Comparison of ENCODE assay signal across 31 cellular contexts in the genomic region with DNA sequence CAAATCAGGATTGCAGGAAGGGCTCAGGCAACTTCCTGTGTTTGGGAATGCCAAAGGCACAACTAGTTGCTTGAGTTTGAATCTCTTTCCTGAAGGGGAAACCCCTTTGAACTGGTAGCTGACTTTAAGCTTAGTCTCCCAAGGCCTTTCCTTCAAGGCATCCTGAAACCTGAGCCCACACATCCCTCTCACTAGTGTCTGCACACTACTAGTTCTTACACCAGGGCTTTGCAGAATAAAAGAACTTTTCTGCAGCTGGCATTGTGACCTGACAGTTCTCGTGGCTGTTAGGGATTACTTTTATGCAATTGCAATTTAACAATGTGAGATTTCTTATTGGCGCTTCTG.
DNase-seq lines count a peak whose midpoint lies in the region; ATAC-seq and TF ChIP-seq lines count a peak whose summit lies in the region.
"Had no signal": no experiment of that assay in that cellular context is flagged by ENCODE, and none has a peak within 500 bp of the region (broad histone marks: within the 10 kb centered on the region; RNA-seq: fewer than 3 reads in every experiment).

No MANE protein-coding gene starts in this region.

- H3K27me3 Mint-ChIP-seq in activated naive CD4-positive, alpha-beta T cell treated with anti-CD3 and anti-CD28 coated beads, Interleukin-2, amount 50 U/mL, for 24 hours = no peaks in the 10 kb centered on the region
- no peaks in the 10 kb centered on the region for H3K27me3 Mint-ChIP-seq in activated naive CD4-positive, alpha-beta T cell treated with anti-CD3 and anti-CD28 coated beads, Interleukin-2, amount 10 ng/mL, durations not matched to agents 7 days and 5 days
- H3K27me3 Mint-ChIP-seq in type B pancreatic cell = no peaks in the 10 kb centered on the region
- H3K27me3 Mint-ChIP-seq: activated CD4-positive, alpha-beta T cell treated with anti-CD3 and anti-CD28 coated beads, Interleukin-2, amount 10 ng/mL, durations not matched to agents 24 days and 14 days had no signal

- peaks cover 13% of the 10 kb centered on the region for H3K36me3 ChIP-seq in RWPE2 (ENCODE audit: low read depth)

- ATAC-seq in RWPE2 (ENCODE audit: low read depth) = peak; percentile 27; the same call in 1 of the 3 replicates
- ATAC-seq: A549; CD8-positive, alpha-beta T cell; left lung; right cardiac atrium had no signal

- no peaks in the 10 kb centered on the region for H3K27me3 ChIP-seq in RWPE2 (ENCODE audit: insufficient read depth, poor library complexity, severe bottlenecking)
- H3K27me3 ChIP-seq: ascending aorta, dorsolateral prefrontal cortex, left lung, transverse colon had no signal

- no peak overlapping the region for H3K4me3 Mint-ChIP-seq in activated naive CD4-positive, alpha-beta T cell treated with anti-CD3 and anti-CD28 coated beads, Interleukin-2, amount 50 U/mL, for 24 hours
- no peak overlapping the region for H3K4me3 Mint-ChIP-seq in activated naive CD4-positive, alpha-beta T cell treated with anti-CD3 and anti-CD28 coated beads, Interleukin-2, amount 10 ng/mL, durations not matched to agents 7 days and 5 days
- H3K4me3 Mint-ChIP-seq in type B pancreatic cell = peak overlapping the region; percentile 19
- H3K4me3 Mint-ChIP-seq: activated CD4-positive, alpha-beta T cell treated with anti-CD3 and anti-CD28 coated beads, Interleukin-2, amount 10 ng/mL, durations not matched to agents 24 days and 14 days; CD8-positive, alpha-beta T cell had no signal

- H3K27ac Mint-ChIP-seq in activated naive CD4-positive, alpha-beta T cell treated with anti-CD3 and anti-CD28 coated beads, Interleukin-2, amount 50 U/mL, for 24 hours = peak overlapping the region; percentile 70
- H3K27ac Mint-ChIP-seq in activated naive CD4-positive, alpha-beta T cell treated with anti-CD3 and anti-CD28 coated beads, Interleukin-2, amount 10 ng/mL, durations not matched to agents 7 days and 5 days = no peak overlapping the region
- H3K27ac Mint-ChIP-seq in type B pancreatic cell = no peak overlapping the region
- H3K27ac Mint-ChIP-seq: activated CD4-positive, alpha-beta T cell treated with anti-CD3 and anti-CD28 coated beads, Interleukin-2, amount 10 ng/mL, durations not matched to agents 24 days and 14 days; activated naive CD4-positive, alpha-beta T cell treated with anti-CD3 and anti-CD28 coated beads, Interleukin-2, amount 50 U/mL, for 72 hours; CD8-positive, alpha-beta T cell had no signal

- peaks cover 8% of the 10 kb centered on the region for H3K9me3 ChIP-seq in RWPE2 (ENCODE audit: severe bottlenecking)

- no peak for TF ChIP-seq CTCF in RWPE2 (IDR thresholded peaks at IDR 0.05; ENCODE audit: poor library complexity, severe bottlenecking)
- TF ChIP-seq CTCF in foreskin fibroblast (IDR thresholded peaks at IDR 0.05; ENCODE audit: low read depth, low read length) = no peak
- no peak for TF ChIP-seq CTCF in type B pancreatic cell (conservative IDR thresholded peaks at IDR 0.05)

- peaks cover 10% of the 10 kb centered on the region for H3K9me3 Mint-ChIP-seq in activated naive CD4-positive, alpha-beta T cell treated with anti-CD3 and anti-CD28 coated beads, Interleukin-2, amount 50 U/mL, for 24 hours
- H3K9me3 Mint-ChIP-seq in activated naive CD4-positive, alpha-beta T cell treated with anti-CD3 and anti-CD28 coated beads, Interleukin-2, amount 10 ng/mL, durations not matched to agents 7 days and 5 days = peaks cover 22% of the 10 kb centered on the region
- peaks cover 7% of the 10 kb centered on the region for H3K9me3 Mint-ChIP-seq in type B pancreatic cell

- H3K4me1 Mint-ChIP-seq in activated naive CD4-positive, alpha-beta T cell treated with anti-CD3 and anti-CD28 coated beads, Interleukin-2, amount 50 U/mL, for 24 hours = peaks cover 12% of the 10 kb centered on the region
- H3K4me1 Mint-ChIP-seq in activated naive CD4-positive, alpha-beta T cell treated with anti-CD3 and anti-CD28 coated beads, Interleukin-2, amount 10 ng/mL, durations not matched to agents 7 days and 5 days = no peaks in the 10 kb centered on the region
- H3K4me1 Mint-ChIP-seq in type B pancreatic cell (ENCODE audit: unreplicated experiment) = peaks cover 25% of the 10 kb centered on the region

- no peaks in the 10 kb centered on the region for H3K4me1 ChIP-seq in RWPE2 (ENCODE audit: insufficient read depth, poor library complexity, severe bottlenecking)
- H3K4me1 ChIP-seq: A549, ascending aorta, left lung, transverse colon had no signal

- peaks cover 45% of the 10 kb centered on the region for H3K36me3 Mint-ChIP-seq in activated naive CD4-positive, alpha-beta T cell treated with anti-CD3 and anti-CD28 coated beads, Interleukin-2, amount 50 U/mL, for 24 hours
- peaks cover 28% of the 10 kb centered on the region for H3K36me3 Mint-ChIP-seq in activated naive CD4-positive, alpha-beta T cell treated with anti-CD3 and anti-CD28 coated beads, Interleukin-2, amount 10 ng/mL, durations not matched to agents 7 days and 5 days
- peaks cover 32% of the 10 kb centered on the region for H3K36me3 Mint-ChIP-seq in type B pancreatic cell

- H3K4me3 ChIP-seq in RWPE2 (ENCODE audit: severe bottlenecking) (no peak overlapping the region), foreskin fibroblast (ENCODE audit: low read depth in 1 of 2, low read length in 2 of 2) (no peak overlapping the region)
- H3K4me3 ChIP-seq: A549, ascending aorta, dorsolateral prefrontal cortex, left lung, PC-9, transverse colon had no signal

- CTCF ChIA-PET in activated naive CD4-positive, alpha-beta T cell treated with anti-CD3 and anti-CD28 coated beads, Interleukin-2, amount 10 ng/mL, durations not matched to agents 7 days and 5 days (lab: Charles Lee) = no interaction called here

- no peak for DNase-seq in activated naive CD4-positive, alpha-beta T cell treated with anti-CD3 and anti-CD28 coated beads, Interleukin-2, amount 10 ng/mL, durations not matched to agents 7 days and 5 days
- DNase-seq in RWPE2 (ENCODE audit: low spot score) = no peak
- peak; percentile 14 to 37 for DNase-seq in foreskin fibroblast
- no peak for DNase-seq in type B pancreatic cell (ENCODE audit: extremely low spot score, unreplicated experiment)
- DNase-seq in germinal center (ENCODE audit: low spot score) = no peak
- no peak for DNase-seq in NCI-H2171 treated with DMSO at 0.1 percent for 48 hours (lab: John Stamatoyannopoulos, UW)
- DNase-seq in NCI-H146 (lab: John Stamatoyannopoulos, UW) = no peak
- DNase-seq: activated CD4-positive, alpha-beta T cell treated with anti-CD3 and anti-CD28 coated beads, Interleukin-2, amount 10 ng/mL, durations not matched to agents 24 days and 14 days; CD8-positive, alpha-beta T cell; central memory CD4-positive, alpha-beta T cell; DMS 273 treated with DMSO at 0.1 percent for 48 hours; dorsolateral prefrontal cortex; HCEC 1CT; head of caudate nucleus; left lung; mesenchymal stem cell; NCI-H1417 treated with DMSO at 0.1 percent for 48 hours; NCI-H2107; NCI-H510A; PC-9; posterior cingulate gyrus; right cardiac atrium; SHP77; stimulated activated CD4-positive, alpha-beta T cell treated with anti-CD3 and anti-CD28 coated beads, Interleukin-2, amount 100 ng/mL, for 48 hours; transverse colon had no signal

- no peak overlapping the region for H3K27ac ChIP-seq in RWPE2 (ENCODE audit: poor library complexity, severe bottlenecking)
- H3K27ac ChIP-seq: A549, ascending aorta, dorsolateral prefrontal cortex, epithelial cell of prostate, KMS-11, left lung, PC-9, transverse colon had no signal

Comparison
In these comparisons a context has a peak if more than half of its experiments do, and no peak if none do; other contexts are left out.
1. DNase-seq: peak in foreskin fibroblast (2 of 2); none in activated naive CD4-positive, alpha-beta T cell treated with anti-CD3 and anti-CD28 coated beads, Interleukin-2, amount 10 ng/mL, durations not matched to agents 7 days and 5 days (single experiment), RWPE2 (single experiment), type B pancreatic cell (single experiment), germinal center (single experiment), NCI-H2171 treated with DMSO at 0.1 percent for 48 hours (single experiment) and NCI-H146 (single experiment).